In genomic region chr10:69372126-69372980, GRCh38 we compare ENCODE assay signal across 1 cellular context.
TF ChIP-seq lines count a peak whose summit lies in the region.

No MANE protein-coding gene starts in this region.

TF ChIP-seq in IMR-90, 13 proteins besides CTCF, POLR2A, EP300 and RAD21:
- TF ChIP-seq MAZ (IDR thresholded peaks at IDR 0.05; ENCODE audit: borderline replicate concordance, low read depth, low read length) = no peak
- peak; percentile 59; the same call in 1 of the 2 replicates for TF ChIP-seq CEBPB (IDR thresholded peaks at IDR 0.05; ENCODE audit: low read depth, low read length)
- no peak for TF ChIP-seq ELK1 (IDR thresholded peaks at IDR 0.05; ENCODE audit: borderline replicate concordance, low read depth, low read length)
- TF ChIP-seq RFX5 (IDR thresholded peaks at IDR 0.05; ENCODE audit: low read depth, low read length) = no peak
- no peak for TF ChIP-seq MXI1 (IDR thresholded peaks at IDR 0.05; ENCODE audit: borderline replicate concordance, low read depth, low read length)
- TF ChIP-seq NFE2L2 (IDR thresholded peaks at IDR 0.05; ENCODE audit: low read depth, low read length) = no peak
- no peak for TF ChIP-seq MAFK (IDR thresholded peaks at IDR 0.05; ENCODE audit: low read depth, low read length)
- no peak for TF ChIP-seq BHLHE40 (IDR thresholded peaks at IDR 0.05; ENCODE audit: low read depth, low read length)
TF ChIP-seq in IMR-90: peak in this region for 1.
